Comparison of ENCODE assay signal across 8 cellular contexts in the genomic region with DNA sequence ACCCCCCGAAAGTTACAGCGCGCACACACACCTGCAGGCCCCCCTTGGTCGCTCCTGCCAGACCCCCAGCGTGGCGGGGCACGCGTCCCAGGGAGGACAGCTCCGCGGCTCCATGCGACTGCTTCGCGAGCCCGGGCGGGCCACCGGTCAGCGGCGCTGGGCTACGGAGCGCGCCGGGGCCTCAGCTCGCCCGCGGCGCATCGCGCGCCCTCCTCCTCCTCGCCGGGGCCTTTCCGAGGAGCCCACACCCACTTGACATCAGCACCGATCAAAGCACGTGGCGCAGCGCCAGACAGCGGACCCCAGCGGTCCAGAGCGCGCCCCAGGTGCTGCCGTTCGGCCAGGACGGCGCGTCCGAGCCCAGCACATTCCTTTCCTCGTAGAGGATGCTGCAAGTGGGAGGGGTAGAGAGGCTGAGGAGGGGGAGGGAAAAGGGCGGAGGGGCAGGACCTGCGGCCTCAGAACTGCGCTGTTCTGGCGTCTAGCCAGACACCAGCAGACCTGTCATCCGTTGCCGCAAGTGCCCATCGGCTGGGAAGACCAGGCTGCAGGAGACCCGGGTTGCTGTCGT.
DNase-seq lines count a peak whose midpoint lies in the region; ATAC-seq, FAIRE-seq and TF ChIP-seq lines count a peak whose summit lies in the region.

No MANE protein-coding gene starts in this region.

- TF ChIP-seq CTCF in type B pancreatic cell (conservative IDR thresholded peaks at IDR 0.05) = no peak

- no peak overlapping the region for H3K27ac ChIP-seq in ectodermal cell (ENCODE audit: insufficient read depth, low read depth, low read length, poor library complexity, severe bottlenecking)

- H3K9me3 ChIP-seq in ectodermal cell (ENCODE audit: control insufficient read depth, low read length) = no peaks in the 10 kb centered on the region

- DNase-seq in COR-L47 (lab: John Stamatoyannopoulos, UW) (peak; percentile 29), RCC 7860 (ENCODE audit: low spot score) (peak; percentile 55), memory B cell (ENCODE audit: low spot score in 2 of 2) (no peak), type B pancreatic cell (ENCODE audit: extremely low spot score, unreplicated experiment) (peak; percentile 78)

- H3K4me3 Mint-ChIP-seq in memory B cell (peak overlapping the region; percentile 89), type B pancreatic cell (peak overlapping the region; percentile 88)

- no peaks in the 10 kb centered on the region for H3K36me3 ChIP-seq in ectodermal cell (ENCODE audit: control insufficient read depth, insufficient read depth, low read length)

- peak overlapping the region; percentile 39 for H3K4me3 ChIP-seq in ectodermal cell (ENCODE audit: insufficient read depth, low read depth, low read length)

- ATAC-seq in GM21447 (IDR thresholded peaks at IDR 0.05; ENCODE audit: unreplicated experiment) (peak; percentile 33), memory B cell (ENCODE audit: low read depth) (peak; percentile 48), HG03442 (IDR thresholded peaks at IDR 0.05; ENCODE audit: unreplicated experiment) (no peak), HG02763 (IDR thresholded peaks at IDR 0.05; ENCODE audit: unreplicated experiment) (no peak)

- H3K4me1 Mint-ChIP-seq in memory B cell (peaks cover 13% of the 10 kb centered on the region), type B pancreatic cell (ENCODE audit: unreplicated experiment) (peaks cover 26% of the 10 kb centered on the region)

- H3K27ac Mint-ChIP-seq in memory B cell = no peak overlapping the region
- peak overlapping the region; percentile 98 for H3K27ac Mint-ChIP-seq in type B pancreatic cell

- H3K9me3 Mint-ChIP-seq in memory B cell (no peaks in the 10 kb centered on the region), type B pancreatic cell (no peaks in the 10 kb centered on the region)

- H3K27me3 ChIP-seq in ectodermal cell (ENCODE audit: control insufficient read depth, insufficient read depth, low read length, poor library complexity, severe bottlenecking) = peaks cover 66% of the 10 kb centered on the region

- 0 to 1% methylated on average over 56 of the region's 56 CpGs for WGBS in ectodermal cell, 2 experiments

- FAIRE-seq in RCC 7860 (lab: Jason Lieb, UNC) = no peak

- H3K4me1 ChIP-seq in ectodermal cell (ENCODE audit: control insufficient read depth, insufficient read depth, low read length) = peaks cover 30% of the 10 kb centered on the region

- H3K27me3 Mint-ChIP-seq in memory B cell = peaks cover 3% of the 10 kb centered on the region
- peaks cover 53% of the 10 kb centered on the region for H3K27me3 Mint-ChIP-seq in type B pancreatic cell

- no peaks in the 10 kb centered on the region for H3K36me3 Mint-ChIP-seq in memory B cell
- peaks cover 4% of the 10 kb centered on the region for H3K36me3 Mint-ChIP-seq in type B pancreatic cell

Comparison
In these comparisons a context has a peak if more than half of its experiments do, and no peak if none do; other contexts are left out.
1. DNase-seq: peak in COR-L47 (single experiment), RCC 7860 (single experiment) and type B pancreatic cell (single experiment); none in memory B cell (0 of 2).
2. ATAC-seq: peak in GM21447 (single experiment) and memory B cell (single experiment); none in HG03442 (single experiment) and HG02763 (single experiment).